In the genomic region with DNA sequence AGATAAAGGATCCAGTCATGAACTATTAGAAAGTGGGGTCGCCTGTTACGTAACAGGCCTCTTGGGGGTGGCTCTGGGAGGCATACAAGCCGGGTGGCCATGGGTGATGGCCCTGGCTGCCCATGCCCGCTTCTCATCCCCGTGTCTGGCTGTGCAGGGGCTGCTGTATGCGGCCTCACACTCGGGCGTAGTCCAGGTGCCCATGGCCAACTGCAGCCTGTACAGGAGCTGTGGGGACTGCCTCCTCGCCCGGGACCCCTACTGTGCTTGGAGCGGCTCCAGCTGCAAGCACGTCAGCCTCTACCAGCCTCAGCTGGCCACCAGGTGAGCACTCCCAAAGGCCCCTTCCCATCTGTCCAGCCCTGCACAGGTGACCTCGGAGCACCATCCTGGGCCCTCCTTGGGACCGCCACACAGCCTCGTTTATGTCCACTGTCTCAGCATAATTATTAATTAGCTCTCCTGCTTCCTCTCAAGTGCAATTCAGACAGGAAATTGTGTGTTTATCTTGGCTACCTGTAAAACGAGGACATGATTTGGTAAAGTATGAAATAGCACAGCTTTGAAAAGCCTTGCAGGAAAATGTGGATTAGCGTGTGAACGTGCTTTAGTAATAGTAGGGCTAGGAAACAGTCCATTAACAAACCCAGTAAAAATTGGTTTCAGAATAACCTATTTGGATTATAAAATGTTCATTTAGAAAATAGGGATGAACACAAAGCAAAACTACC, we compare ENCODE assay signal across 2 cellular contexts.
TF ChIP-seq lines count a peak whose summit lies in the region.

No MANE protein-coding gene starts in this region.

TF ChIP-seq in HCT116, 20 proteins besides CTCF, POLR2A, EP300 and RAD21:
- TF ChIP-seq YY1 (IDR thresholded peaks at IDR 0.05; ENCODE audit: extremely low read depth, insufficient replicate concordance, low read depth, low read length) = no peak
- peak; percentile 2; the same call in 1 of the 2 replicates for TF ChIP-seq POLR2AphosphoS5 (IDR thresholded peaks at IDR 0.05; ENCODE audit: low read depth, low read length)

TF ChIP-seq in WTC11, 78 proteins besides CTCF, POLR2A, EP300 and RAD21:
- TF ChIP-seq IRF2 (CRISPR knock-in tag; IDR thresholded peaks at IDR 0.05; ENCODE audit: borderline replicate concordance, low read depth) (no peak), SP1 (CRISPR knock-in tag; conservative IDR thresholded peaks at IDR 0.05) (no peak), TEAD4 (CRISPR knock-in tag; IDR thresholded peaks at IDR 0.05) (no peak), SMAD4 (CRISPR knock-in tag; IDR thresholded peaks at IDR 0.05) (no peak), ZSCAN18 (CRISPR knock-in tag; IDR thresholded peaks at IDR 0.05) (no peak), OVOL2 (CRISPR knock-in tag; IDR thresholded peaks at IDR 0.05; ENCODE audit: borderline replicate concordance) (no peak), ATF1 (CRISPR knock-in tag; IDR thresholded peaks at IDR 0.05) (no peak)
- TF ChIP-seq, protein P1, sequence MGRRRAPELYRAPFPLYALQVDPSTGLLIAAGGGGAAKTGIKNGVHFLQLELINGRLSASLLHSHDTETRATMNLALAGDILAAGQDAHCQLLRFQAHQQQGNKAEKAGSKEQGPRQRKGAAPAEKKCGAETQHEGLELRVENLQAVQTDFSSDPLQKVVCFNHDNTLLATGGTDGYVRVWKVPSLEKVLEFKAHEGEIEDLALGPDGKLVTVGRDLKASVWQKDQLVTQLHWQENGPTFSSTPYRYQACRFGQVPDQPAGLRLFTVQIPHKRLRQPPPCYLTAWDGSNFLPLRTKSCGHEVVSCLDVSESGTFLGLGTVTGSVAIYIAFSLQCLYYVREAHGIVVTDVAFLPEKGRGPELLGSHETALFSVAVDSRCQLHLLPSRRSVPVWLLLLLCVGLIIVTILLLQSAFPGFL (CRISPR knock-in tag; IDR thresholded peaks at IDR 0.05; ENCODE audit: borderline replicate concordance) = no peak
- TF ChIP-seq, protein P2, sequence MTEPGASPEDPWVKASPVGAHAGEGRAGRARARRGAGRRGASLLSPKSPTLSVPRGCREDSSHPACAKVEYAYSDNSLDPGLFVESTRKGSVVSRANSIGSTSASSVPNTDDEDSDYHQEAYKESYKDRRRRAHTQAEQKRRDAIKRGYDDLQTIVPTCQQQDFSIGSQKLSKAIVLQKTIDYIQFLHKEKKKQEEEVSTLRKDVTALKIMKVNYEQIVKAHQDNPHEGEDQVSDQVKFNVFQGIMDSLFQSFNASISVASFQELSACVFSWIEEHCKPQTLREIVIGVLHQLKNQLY (CRISPR knock-in tag; IDR thresholded peaks at IDR 0.05) = no peak
TF ChIP-seq in WTC11: peak in this region for 0.
